ENCODE assay signal across 16 cellular contexts in the genomic region with DNA sequence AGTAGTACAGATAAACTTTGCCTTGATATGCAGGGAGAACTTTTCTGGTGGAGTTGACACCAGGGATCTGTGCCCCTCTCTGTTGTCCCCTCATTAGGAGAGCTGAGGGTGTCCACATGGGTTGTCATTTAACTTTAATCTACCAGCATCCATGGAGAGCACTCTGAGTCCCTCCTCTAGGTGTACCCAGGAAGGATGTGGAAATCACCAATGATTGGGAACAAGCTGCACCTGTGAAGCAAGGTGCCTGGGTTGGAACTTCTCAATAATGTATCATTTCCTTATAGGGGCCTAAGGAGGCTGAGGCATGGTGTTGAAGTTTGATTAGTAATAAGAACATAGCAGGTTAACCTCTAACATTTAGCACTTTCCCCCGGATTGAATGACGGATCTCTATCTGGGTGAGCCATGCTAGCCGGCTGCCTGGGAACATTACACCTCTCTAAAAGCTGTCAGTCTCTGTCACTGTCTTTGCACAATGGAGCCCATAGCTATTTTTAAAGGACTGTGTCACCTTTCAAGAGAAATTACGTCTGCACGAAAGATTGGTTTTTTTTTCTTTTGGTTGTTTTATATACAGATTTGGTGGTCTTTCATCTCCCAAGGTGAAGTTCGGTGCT.
DNase-seq lines count a peak whose midpoint lies in the region; ATAC-seq and TF ChIP-seq lines count a peak whose summit lies in the region.
"Had no signal": no experiment of that assay in that cellular context is flagged by ENCODE, and none has a peak within 500 bp of the region (broad histone marks: within the 10 kb centered on the region; RNA-seq: fewer than 3 reads in every experiment).

No MANE protein-coding gene starts in this region.

- H3K27ac ChIP-seq in gastrocnemius medialis (peak overlapping the region; percentile 75 to 81 (median 80)), right atrium auricular region (no peak overlapping the region)

- peaks cover 33% of the 10 kb centered on the region for H3K4me1 Mint-ChIP-seq in activated T-helper 17 cell treated with anti-CD3 and anti-CD28 coated beads, Interleukin-2, amount 50 U/mL, for 72 hours
- H3K4me1 Mint-ChIP-seq in stimulated activated naive CD8-positive, alpha-beta T cell treated with anti-CD3 and anti-CD28 coated beads, Interleukin-15, amount 100 ng/mL, for 72 hours, result no peaks in the 10 kb centered on the region

- H3K9me3 ChIP-seq in gastrocnemius medialis (no peaks in the 10 kb centered on the region), right atrium auricular region (peaks cover 0 to 11% of the 10 kb centered on the region in 2 donors)
- H3K9me3 ChIP-seq: HAP-1 had no signal

- TF ChIP-seq POLR2A in gastrocnemius medialis (IDR thresholded peaks at IDR 0.05), result no peak

- H3K36me3 ChIP-seq in gastrocnemius medialis (no peaks in the 10 kb centered on the region), right atrium auricular region (no peaks in the 10 kb centered on the region)
- H3K36me3 ChIP-seq: HAP-1 had no signal

- H3K36me3 Mint-ChIP-seq in activated T-helper 17 cell treated with anti-CD3 and anti-CD28 coated beads, Interleukin-2, amount 50 U/mL, for 72 hours (ENCODE audit: low read depth), result no peaks in the 10 kb centered on the region
- H3K36me3 Mint-ChIP-seq: CD4-positive, alpha-beta memory T cell had no signal

- no peak overlapping the region for H3K4me3 Mint-ChIP-seq in activated T-helper 17 cell treated with anti-CD3 and anti-CD28 coated beads, Interleukin-2, amount 50 U/mL, for 72 hours
- H3K4me3 Mint-ChIP-seq in stimulated activated naive CD8-positive, alpha-beta T cell treated with anti-CD3 and anti-CD28 coated beads, Interleukin-15, amount 100 ng/mL, for 72 hours, result no peak overlapping the region
- H3K4me3 Mint-ChIP-seq: HFFc6 had no signal

- peak; percentile 34 for ATAC-seq in activated T-helper 17 cell treated with anti-CD3 and anti-CD28 coated beads, Interleukin-2, amount 50 U/mL, for 72 hours (replicated peaks)
- peak; percentile 94 for ATAC-seq in gastrocnemius medialis
- no peak for ATAC-seq in stimulated activated naive CD8-positive, alpha-beta T cell treated with anti-CD3 and anti-CD28 coated beads, Interleukin-15, amount 100 ng/mL, for 72 hours

- no peak overlapping the region for H3K27ac Mint-ChIP-seq in activated T-helper 17 cell treated with anti-CD3 and anti-CD28 coated beads, Interleukin-2, amount 50 U/mL, for 72 hours
- H3K27ac Mint-ChIP-seq in stimulated activated naive CD8-positive, alpha-beta T cell treated with anti-CD3 and anti-CD28 coated beads, Interleukin-15, amount 100 ng/mL, for 72 hours, result no peak overlapping the region
- H3K27ac Mint-ChIP-seq: HFFc6 had no signal

- intact Hi-C loops in gastrocnemius medialis (cut with DNase I; ENCODE audit: low total_unique reads), result loop anchor here (1.0 to 5.0 kb wide), 2 partner anchors 76 to 180 kb away; no protein-coding TSS in a partner anchor

- in situ Hi-C loops in gastrocnemius medialis (cut with MboI; ENCODE audit: low sequenced_read_pairs in 4 of 4), result loop anchor here in 1 of 4 donors (10.0 kb wide), 1 partner anchor 234 kb away; no protein-coding TSS in a partner anchor

- H3K4me1 ChIP-seq in gastrocnemius medialis (peaks cover 26 to 35% of the 10 kb centered on the region in 2 donors), right atrium auricular region (no peaks in the 10 kb centered on the region)
- H3K4me1 ChIP-seq: HAP-1 had no signal

- no peaks in the 10 kb centered on the region for H3K27me3 ChIP-seq in gastrocnemius medialis
- H3K27me3 ChIP-seq in right atrium auricular region, result no peaks in the 10 kb centered on the region

- H3K27me3 Mint-ChIP-seq in activated T-helper 17 cell treated with anti-CD3 and anti-CD28 coated beads, Interleukin-2, amount 50 U/mL, for 72 hours, result no peaks in the 10 kb centered on the region
- peaks cover 37% of the 10 kb centered on the region for H3K27me3 Mint-ChIP-seq in stimulated activated naive CD8-positive, alpha-beta T cell treated with anti-CD3 and anti-CD28 coated beads, Interleukin-15, amount 100 ng/mL, for 72 hours
- H3K27me3 Mint-ChIP-seq: CD4-positive, alpha-beta memory T cell had no signal

- H3K4me3 ChIP-seq in gastrocnemius medialis (peak overlapping the region in 3 of 4 donors; percentile 24 to 30 (median 26)), right atrium auricular region (no peak overlapping the region)
- H3K4me3 ChIP-seq: HAP-1 had no signal

- DNase-seq in left kidney (ENCODE audit: low read depth, low spot score), result peak; percentile 64
- DNase-seq in gastrocnemius medialis, result peak; percentile 50 to 65
- DNase-seq in stimulated activated naive CD8-positive, alpha-beta T cell treated with anti-CD3 and anti-CD28 coated beads, Interleukin-15, amount 100 ng/mL, for 72 hours, result no peak
- DNase-seq in right atrium auricular region (ENCODE audit: low spot score), result no peak
- no peak for DNase-seq in activated gamma-delta T cell treated with Interleukin-2 at 50 U/mL for 16 hours
- DNase-seq: C1 segment of cervical spinal cord; Calu3; CD4-positive, alpha-beta memory T cell; COR-L47; DMS53; DMS79 treated with DMSO at 0.1 percent for 48 hours; GF-D8; GOT3; HFFc6 had no signal

- H3K9me3 Mint-ChIP-seq in activated T-helper 17 cell treated with anti-CD3 and anti-CD28 coated beads, Interleukin-2, amount 50 U/mL, for 72 hours, result peaks cover 6% of the 10 kb centered on the region
- peaks cover 0 to 8% of the 10 kb centered on the region in 2 donors for H3K9me3 Mint-ChIP-seq in stimulated activated naive CD8-positive, alpha-beta T cell treated with anti-CD3 and anti-CD28 coated beads, Interleukin-15, amount 100 ng/mL, for 72 hours
- H3K9me3 Mint-ChIP-seq: CD4-positive, alpha-beta memory T cell had no signal

- TF ChIP-seq CTCF in gastrocnemius medialis (IDR thresholded peaks at IDR 0.05 in 4 of 5, conservative IDR thresholded peaks at IDR 0.05 in 1 of 5) (no peak), right atrium auricular region (IDR thresholded peaks at IDR 0.05) (no peak)

Comparison
In these comparisons a context has a peak if more than half of its experiments do, and no peak if none do; other contexts are left out.
1. DNase-seq: peak in left kidney (single experiment) and gastrocnemius medialis (2 of 2); none in stimulated activated naive CD8-positive, alpha-beta T cell treated with anti-CD3 and anti-CD28 coated beads, Interleukin-15, amount 100 ng/mL, for 72 hours (0 of 2), right atrium auricular region (single experiment) and activated gamma-delta T cell treated with Interleukin-2 at 50 U/mL for 16 hours (single experiment).
2. H3K27ac ChIP-seq: peak in gastrocnemius medialis (4 of 4); none in right atrium auricular region (0 of 2).
3. H3K4me3 ChIP-seq: peak in gastrocnemius medialis (3 of 4); none in right atrium auricular region (0 of 2).